Comparison of ENCODE assay signal across 29 cellular contexts in the genomic region with DNA sequence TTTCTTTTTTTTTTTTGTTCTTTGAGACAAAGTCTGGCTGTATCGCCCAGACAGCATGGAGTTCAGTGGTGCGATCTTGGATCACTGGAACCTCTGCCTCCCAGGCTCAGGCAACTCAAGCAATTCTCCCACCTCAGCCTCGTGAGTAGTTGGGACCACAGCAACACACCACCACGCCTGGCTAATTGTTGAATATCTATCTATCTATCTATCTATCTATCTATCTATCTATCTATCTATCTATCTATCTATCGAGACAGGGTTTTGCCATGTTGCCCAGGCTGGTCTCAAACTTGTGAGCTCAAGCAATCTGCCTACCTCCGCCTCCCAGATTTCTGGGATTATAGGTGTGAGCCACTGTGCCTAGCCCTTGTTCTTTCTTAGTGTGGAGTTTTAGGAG.
"Had no signal": no experiment of that assay in that cellular context is flagged by ENCODE, and none has a peak within 500 bp of the region (broad histone marks: within the 10 kb centered on the region; RNA-seq: fewer than 3 reads in every experiment).

No MANE protein-coding gene starts in this region.

- H3K4me3 ChIP-seq: adrenal gland, colonic mucosa, esophagus squamous epithelium, gastroesophageal sphincter had no signal

- H3K9me3 ChIP-seq: adrenal gland, colonic mucosa, esophagus squamous epithelium, gastroesophageal sphincter had no signal

- H3K36me3 ChIP-seq: adrenal gland, colonic mucosa, esophagus squamous epithelium, gastroesophageal sphincter had no signal

- H3K4me1 ChIP-seq: colonic mucosa had no signal

- H3K36me3 Mint-ChIP-seq: activated naive CD4-positive, alpha-beta T cell treated with anti-CD3 and anti-CD28 coated beads, Interleukin-2, amount 50 U/mL, for 24 hours; activated naive CD8-positive, alpha-beta T cell treated with anti-CD3 and anti-CD28 coated beads for 36 hours; WTC11 had no signal

- H3K27me3 ChIP-seq: adrenal gland, colonic mucosa, esophagus squamous epithelium, gastroesophageal sphincter had no signal

- DNase-seq: activated CD4-positive, alpha-beta memory T cell treated with anti-CD3 and anti-CD28 coated beads, Interleukin-2, amount 10 ng/mL, durations not matched to agents 7 days and 5 days; activated CD4-positive, alpha-beta T cell treated with anti-CD3 and anti-CD28 coated beads for 1 hour; activated CD4-positive, alpha-beta T cell treated with anti-CD3 and anti-CD28 coated beads for 4 hours; activated CD4-positive, alpha-beta T cell treated with anti-CD3 and anti-CD28 coated beads, Interleukin-2, amount 10 ng/mL, durations not matched to agents 7 days and 5 days; activated CD4-positive, alpha-beta T cell treated with anti-CD3 and anti-CD28 coated beads, Interleukin-2, amount 50 U/mL, for 4 hours; activated CD8-positive, alpha-beta memory T cell treated with anti-CD3 and anti-CD28 coated beads, Interleukin-2, amount 50 U/mL, for 48 hours; activated gamma-delta T cell; activated naive CD4-positive, alpha-beta T cell; activated naive CD8-positive, alpha-beta T cell treated with anti-CD3 and anti-CD28 coated beads for 36 hours; activated naive CD8-positive, alpha-beta T cell treated with anti-CD3 and anti-CD28 coated beads, Interleukin-2, amount 50 U/mL, for 24 hours; activated T-cell treated with anti-CD3 and anti-CD28 coated beads for 4 hours; activated T-cell treated with anti-CD3 and anti-CD28 coated beads, Interleukin-2, amount 50 U/mL, for 24 hours; activated T-cell treated with anti-CD3 and anti-CD28 coated beads, Interleukin-2, amount 50 U/mL, for 72 hours; adrenal gland; amygdala; aorta; caudate nucleus; colonic mucosa; effector CD8-positive, alpha-beta T cell; esophagus squamous epithelium; foreskin melanocyte; T-helper 2 cell had no signal

- H3K27ac Mint-ChIP-seq: activated CD4-positive, alpha-beta memory T cell treated with anti-CD3 and anti-CD28 coated beads, Interleukin-2, amount 10 ng/mL, durations not matched to agents 7 days and 5 days; activated CD4-positive, alpha-beta T cell treated with anti-CD3 and anti-CD28 coated beads, Interleukin-2, amount 10 ng/mL, durations not matched to agents 7 days and 5 days; activated naive CD4-positive, alpha-beta T cell treated with anti-CD3 and anti-CD28 coated beads, Interleukin-2, amount 50 U/mL, for 24 hours; activated naive CD8-positive, alpha-beta T cell treated with anti-CD3 and anti-CD28 coated beads for 36 hours; activated naive CD8-positive, alpha-beta T cell treated with anti-CD3 and anti-CD28 coated beads, Interleukin-2, amount 50 U/mL, for 24 hours; activated T-cell treated with anti-CD3 and anti-CD28 coated beads, Interleukin-2, amount 50 U/mL, for 24 hours; activated T-cell treated with anti-CD3 and anti-CD28 coated beads, Interleukin-2, amount 50 U/mL, for 72 hours; WTC11 had no signal

- FAIRE-seq: endometrium, endothelial cell of umbilical vein had no signal

- H3K4me3 Mint-ChIP-seq: activated CD4-positive, alpha-beta memory T cell treated with anti-CD3 and anti-CD28 coated beads, Interleukin-2, amount 10 ng/mL, durations not matched to agents 7 days and 5 days; activated CD4-positive, alpha-beta T cell treated with anti-CD3 and anti-CD28 coated beads, Interleukin-2, amount 10 ng/mL, durations not matched to agents 7 days and 5 days; activated naive CD4-positive, alpha-beta T cell treated with anti-CD3 and anti-CD28 coated beads, Interleukin-2, amount 50 U/mL, for 24 hours; activated naive CD8-positive, alpha-beta T cell treated with anti-CD3 and anti-CD28 coated beads for 36 hours; activated naive CD8-positive, alpha-beta T cell treated with anti-CD3 and anti-CD28 coated beads, Interleukin-2, amount 50 U/mL, for 24 hours; activated T-cell treated with anti-CD3 and anti-CD28 coated beads, Interleukin-2, amount 50 U/mL, for 24 hours; activated T-cell treated with anti-CD3 and anti-CD28 coated beads, Interleukin-2, amount 50 U/mL, for 72 hours; WTC11 had no signal

- H3K27ac ChIP-seq: adrenal gland, colonic mucosa, epithelial cell of prostate, VCaP had no signal

- H3K9me3 Mint-ChIP-seq: activated CD4-positive, alpha-beta memory T cell treated with anti-CD3 and anti-CD28 coated beads, Interleukin-2, amount 10 ng/mL, durations not matched to agents 7 days and 5 days; activated CD4-positive, alpha-beta T cell treated with anti-CD3 and anti-CD28 coated beads, Interleukin-2, amount 10 ng/mL, durations not matched to agents 7 days and 5 days; activated naive CD4-positive, alpha-beta T cell treated with anti-CD3 and anti-CD28 coated beads, Interleukin-2, amount 50 U/mL, for 24 hours; activated naive CD8-positive, alpha-beta T cell treated with anti-CD3 and anti-CD28 coated beads for 36 hours; activated naive CD8-positive, alpha-beta T cell treated with anti-CD3 and anti-CD28 coated beads, Interleukin-2, amount 50 U/mL, for 24 hours; activated T-cell treated with anti-CD3 and anti-CD28 coated beads, Interleukin-2, amount 50 U/mL, for 24 hours; activated T-cell treated with anti-CD3 and anti-CD28 coated beads, Interleukin-2, amount 50 U/mL, for 72 hours; WTC11 had no signal

- H3K4me1 Mint-ChIP-seq: activated CD4-positive, alpha-beta memory T cell treated with anti-CD3 and anti-CD28 coated beads, Interleukin-2, amount 10 ng/mL, durations not matched to agents 7 days and 5 days; activated CD4-positive, alpha-beta T cell treated with anti-CD3 and anti-CD28 coated beads, Interleukin-2, amount 10 ng/mL, durations not matched to agents 7 days and 5 days; activated naive CD4-positive, alpha-beta T cell treated with anti-CD3 and anti-CD28 coated beads, Interleukin-2, amount 50 U/mL, for 24 hours; activated naive CD8-positive, alpha-beta T cell treated with anti-CD3 and anti-CD28 coated beads for 36 hours; activated naive CD8-positive, alpha-beta T cell treated with anti-CD3 and anti-CD28 coated beads, Interleukin-2, amount 50 U/mL, for 24 hours had no signal
